In the genomic region with DNA sequence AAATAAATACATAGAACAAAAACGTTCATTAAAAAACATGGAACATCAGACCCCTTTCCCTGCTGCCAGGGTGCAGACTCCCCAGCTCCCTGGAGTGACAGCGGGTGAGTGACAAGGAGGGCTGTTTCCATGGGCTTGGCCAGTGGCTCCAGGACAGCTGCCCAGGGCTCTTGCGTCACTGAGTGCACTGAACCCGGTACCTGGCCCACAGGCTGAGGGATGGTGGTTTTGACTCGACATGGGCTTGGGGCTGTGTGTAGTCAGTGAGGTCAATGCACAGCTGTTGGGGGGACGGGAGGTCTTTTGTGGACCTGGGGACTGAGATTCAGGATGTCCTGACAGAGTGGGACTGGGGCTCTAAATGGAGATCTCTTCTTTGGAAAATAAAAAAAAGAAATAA, we compare ENCODE assay signal across 24 cellular contexts.
"Had no signal": no experiment of that assay in that cellular context is flagged by ENCODE, and none has a peak within 500 bp of the region (broad histone marks: within the 10 kb centered on the region; RNA-seq: fewer than 3 reads in every experiment).

No MANE protein-coding gene starts in this region.

- H3K4me3 ChIP-seq: ascending aorta, esophagus muscularis mucosa, left ventricle myocardium inferior, ovary, prostate gland, smooth muscle cell, thyroid gland had no signal

- H3K4me2 ChIP-seq: smooth muscle cell had no signal

- H3K27me3 ChIP-seq: ascending aorta, brain microvascular endothelial cell, ovary, thyroid gland had no signal

- H3K4me1 ChIP-seq: ascending aorta, esophagus muscularis mucosa, left ventricle myocardium inferior, prostate gland, thyroid gland had no signal

- H3K27ac ChIP-seq: ascending aorta, brain microvascular endothelial cell, esophagus muscularis mucosa, left ventricle myocardium inferior, ovary, prostate gland, thyroid gland, WERI-Rb-1 had no signal

- ATAC-seq: activated naive CD4-positive, alpha-beta T cell treated with anti-CD3 and anti-CD28 coated beads, Interleukin-2, amount 50 U/mL, for 72 hours; effector memory CD8-positive, alpha-beta T cell; natural killer cell; right cardiac atrium; stimulated activated naive CD8-positive, alpha-beta T cell treated with anti-CD3 and anti-CD28 coated beads, Interleukin-15, Interleukin-2, amounts not matched to agents 100 U/mL and 50 U/mL, for 24 hours had no signal

- H3K36me3 ChIP-seq: ascending aorta, brain microvascular endothelial cell, esophagus muscularis mucosa, left ventricle myocardium inferior, ovary, prostate gland, thyroid gland, WERI-Rb-1 had no signal

- DNase-seq: activated CD4-positive, alpha-beta T cell treated with anti-CD3 and anti-CD28 coated beads for 1 hour; activated CD4-positive, alpha-beta T cell treated with anti-CD3 and anti-CD28 coated beads, Interleukin-2, amount 50 U/mL, for 1 hour; activated gamma-delta T cell treated with Interleukin-2 at 50 U/mL for 16 hours; activated T-cell treated with anti-CD3 and anti-CD28 coated beads for 4 hours; brain microvascular endothelial cell; central memory CD4-positive, alpha-beta T cell; effector memory CD8-positive, alpha-beta T cell; hippocampal formation; kidney glomerular epithelial cell; left ventricle myocardium inferior; midbrain; natural killer cell; ovary; right cardiac atrium; stimulated activated CD4-positive, alpha-beta T cell treated with anti-CD3 and anti-CD28 coated beads, Interleukin-15, amount 100 ng/mL, for 24 hours; stimulated activated naive CD8-positive, alpha-beta T cell treated with anti-CD3 and anti-CD28 coated beads, Interleukin-15, Interleukin-2, amounts not matched to agents 100 U/mL and 50 U/mL, for 24 hours; T-helper 1 cell; thyroid gland; WERI-Rb-1 had no signal

- H3K9me3 ChIP-seq: ascending aorta, left ventricle myocardium inferior, ovary, prostate gland, thyroid gland had no signal
